Comparison of ENCODE assay signal across 13 cellular contexts in genomic region chr18:79476918-79477685, GRCh38.
DNase-seq lines count a peak whose midpoint lies in the region; ATAC-seq lines count a peak whose summit lies in the region.
"Had no signal": no experiment of that assay in that cellular context is flagged by ENCODE, and none has a peak within 500 bp of the region (broad histone marks: within the 10 kb centered on the region; RNA-seq: fewer than 3 reads in every experiment).

No MANE protein-coding gene starts in this region.

- no peaks in the 10 kb centered on the region for H3K4me1 Mint-ChIP-seq in stimulated activated naive CD8-positive, alpha-beta T cell treated with anti-CD3 and anti-CD28 coated beads, Interleukin-15, Interleukin-2, amounts not matched to agents 100 ng/mL and 50 ng/mL, for 24 hours (ENCODE audit: low read depth)
- H3K4me1 Mint-ChIP-seq in activated naive CD8-positive, alpha-beta T cell treated with anti-CD3 and anti-CD28 coated beads, Interleukin-2, amount 50 U/mL, for 24 hours, result peaks cover 9% of the 10 kb centered on the region
- H3K4me1 Mint-ChIP-seq in naive B cell, result peaks cover 0 to 5% (median 0%) of the 10 kb centered on the region in 3 donors
- H3K4me1 Mint-ChIP-seq in T-helper 2 cell treated with Interferon-gamma antibody and Interleukin-4, amounts not matched to agents 5 μg/mL and 100 μg/mL, for 36 hours (ENCODE audit: low read depth), result no peaks in the 10 kb centered on the region
- H3K4me1 Mint-ChIP-seq: memory B cell had no signal

- no peak overlapping the region for H3K4me3 Mint-ChIP-seq in stimulated activated naive CD8-positive, alpha-beta T cell treated with anti-CD3 and anti-CD28 coated beads, Interleukin-15, Interleukin-2, amounts not matched to agents 100 ng/mL and 50 ng/mL, for 24 hours
- no peak overlapping the region for H3K4me3 Mint-ChIP-seq in activated naive CD8-positive, alpha-beta T cell treated with anti-CD3 and anti-CD28 coated beads, Interleukin-2, amount 50 U/mL, for 24 hours
- H3K4me3 Mint-ChIP-seq in naive B cell, result peak overlapping the region in 1 of 8 donors; percentile 42
- H3K4me3 Mint-ChIP-seq in T-helper 2 cell treated with Interferon-gamma antibody and Interleukin-4, amounts not matched to agents 5 μg/mL and 100 μg/mL, for 36 hours, result no peak overlapping the region
- H3K4me3 Mint-ChIP-seq: activated naive CD8-positive, alpha-beta T cell treated with anti-CD3 and anti-CD28 coated beads, Interleukin-2, amount 10 ng/mL, durations not matched to agents 7 days and 5 days; memory B cell had no signal

- peaks cover 29% of the 10 kb centered on the region for H3K36me3 Mint-ChIP-seq in stimulated activated naive CD8-positive, alpha-beta T cell treated with anti-CD3 and anti-CD28 coated beads, Interleukin-15, Interleukin-2, amounts not matched to agents 100 ng/mL and 50 ng/mL, for 24 hours (ENCODE audit: low read depth)
- peaks cover 24% of the 10 kb centered on the region for H3K36me3 Mint-ChIP-seq in activated naive CD8-positive, alpha-beta T cell treated with anti-CD3 and anti-CD28 coated beads, Interleukin-2, amount 50 U/mL, for 24 hours (ENCODE audit: low read depth)
- no peaks in the 10 kb centered on the region for H3K36me3 Mint-ChIP-seq in naive B cell
- H3K36me3 Mint-ChIP-seq in T-helper 2 cell treated with Interferon-gamma antibody and Interleukin-4, amounts not matched to agents 5 μg/mL and 100 μg/mL, for 36 hours (ENCODE audit: low read depth), result peaks cover 13% of the 10 kb centered on the region
- H3K36me3 Mint-ChIP-seq: memory B cell had no signal

- no peak for DNase-seq in stimulated activated naive CD8-positive, alpha-beta T cell treated with anti-CD3 and anti-CD28 coated beads, Interleukin-15, Interleukin-2, amounts not matched to agents 100 U/mL and 50 U/mL, for 24 hours
- DNase-seq in activated naive CD8-positive, alpha-beta T cell treated with anti-CD3 and anti-CD28 coated beads, Interleukin-2, amount 50 U/mL, for 24 hours, result no peak
- no peak for DNase-seq in naive B cell
- DNase-seq in activated gamma-delta T cell treated with Interleukin-2 at 50 U/mL for 16 hours, result no peak
- DNase-seq in T-helper 2 cell treated with Interferon-gamma antibody and Interleukin-4, amounts not matched to agents 5 μg/mL and 100 μg/mL, for 36 hours (ENCODE audit: low spot score), result no peak
- DNase-seq: activated naive CD8-positive, alpha-beta T cell treated with anti-CD3 and anti-CD28 coated beads, Interleukin-2, amount 10 ng/mL, durations not matched to agents 7 days and 5 days; cortex of kidney; EL; NCI-H1092 had no signal

- H3K9me3 Mint-ChIP-seq in stimulated activated naive CD8-positive, alpha-beta T cell treated with anti-CD3 and anti-CD28 coated beads, Interleukin-15, Interleukin-2, amounts not matched to agents 100 ng/mL and 50 ng/mL, for 24 hours, result no peaks in the 10 kb centered on the region
- H3K9me3 Mint-ChIP-seq in activated naive CD8-positive, alpha-beta T cell treated with anti-CD3 and anti-CD28 coated beads, Interleukin-2, amount 50 U/mL, for 24 hours, result no peaks in the 10 kb centered on the region
- H3K9me3 Mint-ChIP-seq in naive B cell, result no peaks in the 10 kb centered on the region
- no peaks in the 10 kb centered on the region for H3K9me3 Mint-ChIP-seq in T-helper 2 cell treated with Interferon-gamma antibody and Interleukin-4, amounts not matched to agents 5 μg/mL and 100 μg/mL, for 36 hours
- H3K9me3 Mint-ChIP-seq: activated naive CD8-positive, alpha-beta T cell treated with anti-CD3 and anti-CD28 coated beads, Interleukin-2, amount 10 ng/mL, durations not matched to agents 7 days and 5 days; memory B cell had no signal

- H3K27ac Mint-ChIP-seq in stimulated activated naive CD8-positive, alpha-beta T cell treated with anti-CD3 and anti-CD28 coated beads, Interleukin-15, Interleukin-2, amounts not matched to agents 100 ng/mL and 50 ng/mL, for 24 hours, result peak overlapping the region; percentile 49
- peak overlapping the region; percentile 46 for H3K27ac Mint-ChIP-seq in activated naive CD8-positive, alpha-beta T cell treated with anti-CD3 and anti-CD28 coated beads, Interleukin-2, amount 50 U/mL, for 24 hours
- peak overlapping the region in 4 of 6 donors; percentile 49 to 92 (median 76) for H3K27ac Mint-ChIP-seq in naive B cell
- H3K27ac Mint-ChIP-seq in T-helper 2 cell treated with Interferon-gamma antibody and Interleukin-4, amounts not matched to agents 5 μg/mL and 100 μg/mL, for 36 hours, result no peak overlapping the region
- H3K27ac Mint-ChIP-seq: activated naive CD8-positive, alpha-beta T cell treated with anti-CD3 and anti-CD28 coated beads, Interleukin-2, amount 10 ng/mL, durations not matched to agents 7 days and 5 days had no signal

- no peak for ATAC-seq in stimulated activated naive CD8-positive, alpha-beta T cell treated with anti-CD3 and anti-CD28 coated beads, Interleukin-15, Interleukin-2, amounts not matched to agents 100 U/mL and 50 U/mL, for 24 hours
- peak; percentile 4 for ATAC-seq in activated naive CD8-positive, alpha-beta T cell treated with anti-CD3 and anti-CD28 coated beads, Interleukin-2, amount 50 U/mL, for 24 hours
- no peak for ATAC-seq in naive B cell (ENCODE audit: low read depth in 2 of 2)
- ATAC-seq in HG02798 (IDR thresholded peaks at IDR 0.05; ENCODE audit: poor library complexity, unreplicated experiment), result no peak
- no peak for ATAC-seq in GM21526 (IDR thresholded peaks at IDR 0.05; ENCODE audit: low FRiP score, unreplicated experiment)

- no peaks in the 10 kb centered on the region for H3K27me3 Mint-ChIP-seq in stimulated activated naive CD8-positive, alpha-beta T cell treated with anti-CD3 and anti-CD28 coated beads, Interleukin-15, Interleukin-2, amounts not matched to agents 100 ng/mL and 50 ng/mL, for 24 hours
- no peaks in the 10 kb centered on the region for H3K27me3 Mint-ChIP-seq in activated naive CD8-positive, alpha-beta T cell treated with anti-CD3 and anti-CD28 coated beads, Interleukin-2, amount 50 U/mL, for 24 hours
- H3K27me3 Mint-ChIP-seq in naive B cell, result no peaks in the 10 kb centered on the region
- H3K27me3 Mint-ChIP-seq in T-helper 2 cell treated with Interferon-gamma antibody and Interleukin-4, amounts not matched to agents 5 μg/mL and 100 μg/mL, for 36 hours (ENCODE audit: low read depth), result no peaks in the 10 kb centered on the region
- H3K27me3 Mint-ChIP-seq: activated naive CD8-positive, alpha-beta T cell treated with anti-CD3 and anti-CD28 coated beads, Interleukin-2, amount 10 ng/mL, durations not matched to agents 7 days and 5 days; memory B cell had no signal
